ENCODE assay signal across 15 cellular contexts in genomic region chr19:13883665-13884064, GRCh38. TPM values are rescaled to one million over a fixed set of nuclear protein-coding genes. Genes with fewer than 3 reads are reported as not detected.
A peak's percentile ranks its signal among the peaks of the same experiment; 100 is the strongest.
DNase-seq lines count a peak whose midpoint lies in the region; ATAC-seq and TF ChIP-seq lines count a peak whose summit lies in the region.
"Had no signal": no experiment of that assay in that cellular context is flagged by ENCODE, and none has a peak within 500 bp of the region (broad histone marks: within the 10 kb centered on the region; RNA-seq: fewer than 3 reads in every experiment).

No MANE protein-coding gene starts in this region.

- H3K27ac Mint-ChIP-seq in stimulated activated naive CD8-positive, alpha-beta T cell treated with anti-CD3 and anti-CD28 coated beads, Interleukin-15, Interleukin-2, amounts not matched to agents 100 ng/mL and 50 ng/mL, for 24 hours, result peak overlapping the region; percentile 10
- no peak overlapping the region for H3K27ac Mint-ChIP-seq in stimulated activated naive CD8-positive, alpha-beta T cell treated with anti-CD3 and anti-CD28 coated beads, Interleukin-15, amount 100 ng/mL, for 72 hours
- H3K27ac Mint-ChIP-seq in WTC11, result no peak overlapping the region
- H3K27ac Mint-ChIP-seq: activated CD4-positive, alpha-beta memory T cell treated with anti-CD3 and anti-CD28 coated beads for 36 hours had no signal

- ATAC-seq in stimulated activated naive CD8-positive, alpha-beta T cell treated with anti-CD3 and anti-CD28 coated beads, Interleukin-15, amount 100 ng/mL, for 72 hours, result no peak
- ATAC-seq in WTC11 (no peak), HG02610 (IDR thresholded peaks at IDR 0.05; ENCODE audit: unreplicated experiment) (no peak)
- ATAC-seq: lower lobe of right lung had no signal

- POLR2A ChIA-PET in WTC11 (lab: Charles Lee), result no interaction called here

- H3K27me3 Mint-ChIP-seq in stimulated activated naive CD8-positive, alpha-beta T cell treated with anti-CD3 and anti-CD28 coated beads, Interleukin-15, Interleukin-2, amounts not matched to agents 100 ng/mL and 50 ng/mL, for 24 hours, result no peaks in the 10 kb centered on the region
- no peaks in the 10 kb centered on the region for H3K27me3 Mint-ChIP-seq in stimulated activated naive CD8-positive, alpha-beta T cell treated with anti-CD3 and anti-CD28 coated beads, Interleukin-15, amount 100 ng/mL, for 72 hours
- H3K27me3 Mint-ChIP-seq in WTC11 (ENCODE audit: low read depth), result peaks cover 6% of the 10 kb centered on the region
- H3K27me3 Mint-ChIP-seq: activated CD4-positive, alpha-beta memory T cell treated with anti-CD3 and anti-CD28 coated beads for 36 hours had no signal

- H3K36me3 Mint-ChIP-seq in stimulated activated naive CD8-positive, alpha-beta T cell treated with anti-CD3 and anti-CD28 coated beads, Interleukin-15, Interleukin-2, amounts not matched to agents 100 ng/mL and 50 ng/mL, for 24 hours (ENCODE audit: low read depth), result no peaks in the 10 kb centered on the region
- no peaks in the 10 kb centered on the region for H3K36me3 Mint-ChIP-seq in WTC11
- H3K36me3 Mint-ChIP-seq: activated CD4-positive, alpha-beta memory T cell treated with anti-CD3 and anti-CD28 coated beads for 36 hours had no signal

- no peak for TF ChIP-seq CTCF in WTC11 (IDR thresholded peaks at IDR 0.05)

- H3K4me1 Mint-ChIP-seq in stimulated activated naive CD8-positive, alpha-beta T cell treated with anti-CD3 and anti-CD28 coated beads, Interleukin-15, Interleukin-2, amounts not matched to agents 100 ng/mL and 50 ng/mL, for 24 hours (ENCODE audit: low read depth), result peaks cover 41% of the 10 kb centered on the region
- peaks cover 82% of the 10 kb centered on the region for H3K4me1 Mint-ChIP-seq in stimulated activated naive CD8-positive, alpha-beta T cell treated with anti-CD3 and anti-CD28 coated beads, Interleukin-15, amount 100 ng/mL, for 72 hours
- peaks cover 26% of the 10 kb centered on the region for H3K4me1 Mint-ChIP-seq in WTC11

- no peak for DNase-seq in stimulated activated naive CD8-positive, alpha-beta T cell treated with anti-CD3 and anti-CD28 coated beads, Interleukin-15, amount 100 ng/mL, for 72 hours
- DNase-seq in WTC11 (ENCODE audit: low spot score) (peak; percentile 43), iPS-NIHi7 (ENCODE audit: extremely low spot score) (peak; percentile 58), hypothalamus (lab: John Stamatoyannopoulos, UW) (no peak), iPS-NIHi11 (ENCODE audit: low spot score) (no peak), glomerular visceral epithelial cell (ENCODE audit: extremely low spot score) (no peak)
- DNase-seq: activated CD4-positive, alpha-beta memory T cell treated with anti-CD3 and anti-CD28 coated beads for 36 hours; activated naive CD4-positive, alpha-beta T cell treated with anti-CD3 and anti-CD28 coated beads, Interleukin-2, amount 50 U/mL, for 16 hours; dorsolateral prefrontal cortex; head of caudate nucleus; lower lobe of right lung had no signal

- CTCF ChIA-PET in WTC11 (lab: Charles Lee), result interaction anchor here (0.6 to 3.4 kb wide), 6 partner anchors 10 to 174 kb away, joined by 3 to 20 read pairs (median 10); partner anchors contain the start of gene IL27RA

- H3K4me3 Mint-ChIP-seq in stimulated activated naive CD8-positive, alpha-beta T cell treated with anti-CD3 and anti-CD28 coated beads, Interleukin-15, Interleukin-2, amounts not matched to agents 100 ng/mL and 50 ng/mL, for 24 hours, result no peak overlapping the region
- no peak overlapping the region for H3K4me3 Mint-ChIP-seq in stimulated activated naive CD8-positive, alpha-beta T cell treated with anti-CD3 and anti-CD28 coated beads, Interleukin-15, amount 100 ng/mL, for 72 hours
- H3K4me3 Mint-ChIP-seq in WTC11, result no peak overlapping the region
- H3K4me3 Mint-ChIP-seq: activated CD4-positive, alpha-beta memory T cell treated with anti-CD3 and anti-CD28 coated beads for 36 hours had no signal

- H3K9me3 Mint-ChIP-seq in stimulated activated naive CD8-positive, alpha-beta T cell treated with anti-CD3 and anti-CD28 coated beads, Interleukin-15, Interleukin-2, amounts not matched to agents 100 ng/mL and 50 ng/mL, for 24 hours, result no peaks in the 10 kb centered on the region
- H3K9me3 Mint-ChIP-seq in stimulated activated naive CD8-positive, alpha-beta T cell treated with anti-CD3 and anti-CD28 coated beads, Interleukin-15, amount 100 ng/mL, for 72 hours, result no peaks in the 10 kb centered on the region
- no peaks in the 10 kb centered on the region for H3K9me3 Mint-ChIP-seq in WTC11
- H3K9me3 Mint-ChIP-seq: activated CD4-positive, alpha-beta memory T cell treated with anti-CD3 and anti-CD28 coated beads for 36 hours had no signal

TF ChIP-seq in WTC11, 78 proteins besides CTCF, POLR2A, EP300 and RAD21 (continues in another document):
- no peak for TF ChIP-seq MLX (CRISPR knock-in tag; IDR thresholded peaks at IDR 0.05)
- TF ChIP-seq, protein P1, sequence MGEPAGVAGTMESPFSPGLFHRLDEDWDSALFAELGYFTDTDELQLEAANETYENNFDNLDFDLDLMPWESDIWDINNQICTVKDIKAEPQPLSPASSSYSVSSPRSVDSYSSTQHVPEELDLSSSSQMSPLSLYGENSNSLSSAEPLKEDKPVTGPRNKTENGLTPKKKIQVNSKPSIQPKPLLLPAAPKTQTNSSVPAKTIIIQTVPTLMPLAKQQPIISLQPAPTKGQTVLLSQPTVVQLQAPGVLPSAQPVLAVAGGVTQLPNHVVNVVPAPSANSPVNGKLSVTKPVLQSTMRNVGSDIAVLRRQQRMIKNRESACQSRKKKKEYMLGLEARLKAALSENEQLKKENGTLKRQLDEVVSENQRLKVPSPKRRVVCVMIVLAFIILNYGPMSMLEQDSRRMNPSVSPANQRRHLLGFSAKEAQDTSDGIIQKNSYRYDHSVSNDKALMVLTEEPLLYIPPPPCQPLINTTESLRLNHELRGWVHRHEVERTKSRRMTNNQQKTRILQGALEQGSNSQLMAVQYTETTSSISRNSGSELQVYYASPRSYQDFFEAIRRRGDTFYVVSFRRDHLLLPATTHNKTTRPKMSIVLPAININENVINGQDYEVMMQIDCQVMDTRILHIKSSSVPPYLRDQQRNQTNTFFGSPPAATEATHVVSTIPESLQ (CRISPR knock-in tag; IDR thresholded peaks at IDR 0.05), result no peak
- no peak for TF ChIP-seq ZNF263 (CRISPR knock-in tag; IDR thresholded peaks at IDR 0.05; ENCODE audit: low read depth)
- no peak for TF ChIP-seq ZMAT4 (CRISPR knock-in tag; IDR thresholded peaks at IDR 0.05)
- no peak for TF ChIP-seq SMAD4 (CRISPR knock-in tag; IDR thresholded peaks at IDR 0.05)
- TF ChIP-seq, protein P2, sequence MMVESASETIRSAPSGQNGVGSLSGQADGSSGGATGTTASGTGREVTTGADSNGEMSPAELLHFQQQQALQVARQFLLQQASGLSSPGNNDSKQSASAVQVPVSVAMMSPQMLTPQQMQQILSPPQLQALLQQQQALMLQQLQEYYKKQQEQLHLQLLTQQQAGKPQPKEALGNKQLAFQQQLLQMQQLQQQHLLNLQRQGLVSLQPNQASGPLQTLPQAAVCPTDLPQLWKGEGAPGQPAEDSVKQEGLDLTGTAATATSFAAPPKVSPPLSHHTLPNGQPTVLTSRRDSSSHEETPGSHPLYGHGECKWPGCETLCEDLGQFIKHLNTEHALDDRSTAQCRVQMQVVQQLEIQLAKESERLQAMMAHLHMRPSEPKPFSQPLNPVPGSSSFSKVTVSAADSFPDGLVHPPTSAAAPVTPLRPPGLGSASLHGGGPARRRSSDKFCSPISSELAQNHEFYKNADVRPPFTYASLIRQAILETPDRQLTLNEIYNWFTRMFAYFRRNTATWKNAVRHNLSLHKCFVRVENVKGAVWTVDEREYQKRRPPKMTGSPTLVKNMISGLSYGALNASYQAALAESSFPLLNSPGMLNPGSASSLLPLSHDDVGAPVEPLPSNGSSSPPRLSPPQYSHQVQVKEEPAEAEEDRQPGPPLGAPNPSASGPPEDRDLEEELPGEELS (CRISPR knock-in tag; IDR thresholded peaks at IDR 0.05), result no peak
- TF ChIP-seq ZNF121 (CRISPR knock-in tag; IDR thresholded peaks at IDR 0.05), result no peak
- TF ChIP-seq KAT7 (CRISPR knock-in tag; IDR thresholded peaks at IDR 0.05; ENCODE audit: borderline replicate concordance), result no peak

RNA-seq across cellular contexts. Expression of gene NANOS3, which starts 6.7 kb away (rescaled TPM):
- total RNA-seq in WTC11 (2021), result 0.66 to 1.1 TPM (median 0.71 TPM) in 3 replicates
- total RNA-seq: M059J had no signal

RNA-seq across cellular contexts. Expression of gene BRME1, which starts 22.3 kb away (rescaled TPM):
- total RNA-seq in WTC11 (2021), result 5.0 to 7.2 TPM (median 6.4 TPM) in 3 replicates

RNA-seq across cellular contexts. Expression of gene CC2D1A, which starts 22.3 kb away (rescaled TPM):
- total RNA-seq in WTC11 (2021), result 36.6 to 44.2 TPM (median 42.2 TPM) in 3 replicates

RNA-seq across cellular contexts. Expression of gene PODNL1, which starts 54.6 kb away (rescaled TPM):
- total RNA-seq in WTC11 (2021), result 1.1 to 1.4 TPM (median 1.4 TPM) in 3 replicates
- total RNA-seq: T-helper 2 cell treated with Interferon-gamma antibody and Interleukin-4, amounts not matched to agents 100 ng/mL and 5 ng/mL, for 36 hours had no signal

Comparison
In these comparisons a context has a peak if more than half of its experiments do, and no peak if none do; other contexts are left out.
1. DNase-seq: peak in WTC11 (single experiment) and iPS-NIHi7 (single experiment); none in stimulated activated naive CD8-positive, alpha-beta T cell treated with anti-CD3 and anti-CD28 coated beads, Interleukin-15, amount 100 ng/mL, for 72 hours (0 of 2), hypothalamus (0 of 51), iPS-NIHi11 (single experiment) and glomerular visceral epithelial cell (single experiment).